In genomic region chr11:72237112-72237931, GRCh38 we compare ENCODE assay signal across 1 cellular context.
A peak's percentile ranks its signal among the peaks of the same experiment; 100 is the strongest.
TF ChIP-seq lines count a peak whose summit lies in the region.

No MANE protein-coding gene starts in this region.

TF ChIP-seq in SK-N-SH, 30 proteins besides CTCF, POLR2A, EP300 and RAD21 (continued from another document):
- TF ChIP-seq REST (IDR thresholded peaks at IDR 0.05; ENCODE audit: low read depth, low read length): no peak
- TF ChIP-seq SMC3 (IDR thresholded peaks at IDR 0.05; ENCODE audit: low read depth, low read length): peak; percentile 10; the same call in 1 of the 2 replicates
- peak; percentile 73 for TF ChIP-seq CHD2 (IDR thresholded peaks at IDR 0.05; ENCODE audit: low read length, partially characterized antibody)
- peak; percentile 16; the same call in 1 of the 2 replicates for TF ChIP-seq FOXJ3 (CRISPR knock-in tag; IDR thresholded peaks at IDR 0.05)
